Comparison of ENCODE assay signal across 8 cellular contexts in the genomic region with DNA sequence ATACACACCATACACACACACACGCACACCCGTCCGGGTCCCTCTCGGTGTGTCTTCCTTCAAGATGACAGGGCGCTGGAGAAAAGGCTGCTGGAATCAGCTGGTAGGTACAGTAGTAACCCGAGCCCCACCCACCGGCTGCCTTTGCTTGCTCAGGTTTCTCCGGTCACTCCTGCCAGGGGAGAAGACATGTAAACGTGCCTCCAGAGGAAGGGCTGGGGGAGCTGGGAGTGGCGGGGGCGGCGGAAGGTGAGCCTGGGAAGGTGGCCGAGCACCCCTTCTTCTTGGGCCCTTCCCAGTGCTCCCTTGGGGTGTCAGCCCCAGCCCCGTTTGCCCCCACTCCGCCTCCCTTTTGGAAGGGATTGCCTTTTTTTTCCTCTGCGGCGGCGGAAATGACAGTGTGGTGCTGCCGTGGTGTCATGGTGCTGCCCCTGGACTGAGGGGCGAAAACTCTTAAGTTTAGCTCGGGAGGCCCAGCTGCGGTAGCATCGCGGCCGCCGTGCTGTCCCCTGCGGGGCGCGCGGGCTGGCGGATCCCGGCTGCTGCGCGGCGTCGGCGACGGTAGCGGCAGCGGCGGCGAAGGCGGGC. TPM values are rescaled to one million over a fixed set of nuclear protein-coding genes. Genes with fewer than 3 reads are reported as not detected.
DNase-seq lines count a peak whose midpoint lies in the region; ATAC-seq lines count a peak whose summit lies in the region.

A gene with protein sequence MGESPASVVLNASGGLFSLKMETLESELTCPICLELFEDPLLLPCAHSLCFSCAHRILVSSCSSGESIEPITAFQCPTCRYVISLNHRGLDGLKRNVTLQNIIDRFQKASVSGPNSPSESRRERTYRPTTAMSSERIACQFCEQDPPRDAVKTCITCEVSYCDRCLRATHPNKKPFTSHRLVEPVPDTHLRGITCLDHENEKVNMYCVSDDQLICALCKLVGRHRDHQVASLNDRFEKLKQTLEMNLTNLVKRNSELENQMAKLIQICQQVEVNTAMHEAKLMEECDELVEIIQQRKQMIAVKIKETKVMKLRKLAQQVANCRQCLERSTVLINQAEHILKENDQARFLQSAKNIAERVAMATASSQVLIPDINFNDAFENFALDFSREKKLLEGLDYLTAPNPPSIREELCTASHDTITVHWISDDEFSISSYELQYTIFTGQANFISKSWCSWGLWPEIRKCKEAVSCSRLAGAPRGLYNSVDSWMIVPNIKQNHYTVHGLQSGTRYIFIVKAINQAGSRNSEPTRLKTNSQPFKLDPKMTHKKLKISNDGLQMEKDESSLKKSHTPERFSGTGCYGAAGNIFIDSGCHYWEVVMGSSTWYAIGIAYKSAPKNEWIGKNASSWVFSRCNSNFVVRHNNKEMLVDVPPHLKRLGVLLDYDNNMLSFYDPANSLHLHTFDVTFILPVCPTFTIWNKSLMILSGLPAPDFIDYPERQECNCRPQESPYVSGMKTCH (plus strand): TSS at position 169 of the 588 bp plus-strand sequence. CDS start 561 bp downstream, outside the sequence.

- H3K4me3 ChIP-seq in SJSA1 = peak within 1 kb of the TSS; percentile 54

- H3K27me3 ChIP-seq in SJSA1 (replicated peaks) = no peaks in the 10 kb centered on the region

- no peaks in the 10 kb centered on the region for H3K4me1 ChIP-seq in SJSA1 (replicated peaks)

- DNase-seq in DMS153 (lab: John Stamatoyannopoulos, UW) = peak; percentile 14
- DNase-seq in DMS153 treated with DMSO at 0.1 percent for 48 hours (lab: John Stamatoyannopoulos, UW; ENCODE audit: unreplicated experiment) = no peak
- DNase-seq in SJSA1 (ENCODE audit: low read depth in 1 of 2, low spot score in 2 of 2) = peak; percentile 31 to 50
- DNase-seq in hepatic stellate cell (ENCODE audit: low spot score) = peak; percentile 17
- DNase-seq in retina = peak; percentile 58
- DNase-seq in GF-D8 (lab: John Stamatoyannopoulos, UW) = no peak

- ATAC-seq in HG03175 (IDR thresholded peaks at IDR 0.05; ENCODE audit: unreplicated experiment) = peak; percentile 40

- no peaks in the 10 kb centered on the region for H3K9me3 ChIP-seq in SJSA1 (replicated peaks)

- H3K36me3 ChIP-seq in SJSA1 = no peaks in the 10 kb centered on the region

- H3K27ac ChIP-seq in SJSA1 (peak within 1 kb of the TSS; percentile 63), angular gyrus (ENCODE audit: low read depth, low read length) (peak within 1 kb of the TSS; percentile 73)

RNA-seq across cellular contexts. Expression of the gene that starts here (rescaled TPM):
- 5.6 and 11.6 TPM in 2 replicates for total RNA-seq in SJSA1 (2014; rRNA removed; shearing (Covaris generic))

Comparison
In these comparisons a context has a peak if more than half of its experiments do, and no peak if none do; other contexts are left out.
1. DNase-seq: peak in DMS153 (single experiment), SJSA1 (2 of 2), hepatic stellate cell (single experiment) and retina (single experiment); none in DMS153 treated with DMSO at 0.1 percent for 48 hours (single experiment) and GF-D8 (single experiment).